ENCODE assay signal across 8 cellular contexts in genomic region chr5:163504091-163504931, GRCh38. TPM values are rescaled to one million over a fixed set of nuclear protein-coding genes. Genes with fewer than 3 reads are reported as not detected.
A peak's percentile ranks its signal among the peaks of the same experiment; 100 is the strongest.
DNase-seq lines count a peak whose midpoint lies in the region; TF ChIP-seq lines count a peak whose summit lies in the region.

No MANE protein-coding gene starts in this region.

- H3K4me1 ChIP-seq in spleen: peaks cover 18 to 61% (median 48%) of the 10 kb centered on the region in 6 donors

- peak in 13 of 14 donors; percentile 6 to 71 (median 46) for DNase-seq in C1 segment of cervical spinal cord (lab: John Stamatoyannopoulos, UW)
- DNase-seq in HT1080 (ENCODE audit: low read depth): peak; percentile 56
- peak in 3 of 5 experiments; percentile 20 to 87 (median 23) for DNase-seq in T-helper 2 cell
- DNase-seq in caudate nucleus (lab: John Stamatoyannopoulos, UW): peak in 47 of 61 donors; percentile 1 to 68 (median 22)
- DNase-seq in kidney epithelial cell (ENCODE audit: low read depth): no peak
- DNase-seq in spleen: peak; percentile 80
- no peak for DNase-seq in GM10266 (ENCODE audit: extremely low spot score)
- DNase-seq in T-helper 9 cell: no peak

- intact Hi-C loops in spleen (cut with DNase I; ENCODE audit: low total_unique reads): no loop called here

- TF ChIP-seq POLR2A in spleen (IDR thresholded peaks at IDR 0.05): no peak

- H3K27ac ChIP-seq in caudate nucleus (ENCODE audit: low read depth, low read length): peak overlapping the region; percentile 82
- H3K27ac ChIP-seq in spleen: peak overlapping the region; percentile 97 to 100 (median 98)

- H3K36me3 ChIP-seq in kidney epithelial cell (ENCODE audit: control insufficient read depth, insufficient read depth, low read length): no peaks in the 10 kb centered on the region
- no peaks in the 10 kb centered on the region for H3K36me3 ChIP-seq in spleen

- H3K4me3 ChIP-seq in kidney epithelial cell (ENCODE audit: low read depth, low read length): peak overlapping the region; percentile 82
- H3K4me3 ChIP-seq in spleen: peak overlapping the region; percentile 42 to 87 (median 64)

- 1% methylated on average over 26 of the region's 26 CpGs for WGBS in spleen, 5 donors

- no peak for TF ChIP-seq CTCF in kidney epithelial cell (IDR thresholded peaks at IDR 0.05; ENCODE audit: insufficient read depth, low read length, poor library complexity, severe bottlenecking)
- no peak for TF ChIP-seq CTCF in spleen (IDR thresholded peaks at IDR 0.05 in 8 of 11, conservative IDR thresholded peaks at IDR 0.05 in 3 of 11)
- TF ChIP-seq CTCF in GM10266 (IDR thresholded peaks at IDR 0.05; ENCODE audit: control insufficient read depth, insufficient read depth, low read depth, missing control alignments): no peak

- H3K9me3 ChIP-seq in spleen: no peaks in the 10 kb centered on the region

- H3K27me3 ChIP-seq in kidney epithelial cell (ENCODE audit: control insufficient read depth, insufficient read depth, low read length) (no peaks in the 10 kb centered on the region), spleen (replicated peaks in 1 of 7) (no peaks in the 10 kb centered on the region)

RNA-seq across cellular contexts. Expression of gene MAT2B, which starts 1.1 kb away (rescaled TPM):
- total RNA-seq in HT1080 (2014; rRNA removed; shearing (Covaris generic)): 37.5 and 63.4 TPM in 2 replicates
- 76.6 and 86.5 TPM in 2 replicates for polyA plus RNA-seq in HT1080 (2015; cell fraction: cytosol; rRNA removed)
- polyA plus RNA-seq in HT1080 (2015; cell fraction: nucleus; rRNA removed): 43.5 and 45.5 TPM in 2 replicates
- total RNA-seq in kidney epithelial cell (55.5 and 61.1 TPM in 2 replicates), spleen (100 to 1,000 TPM in 2 of 7 donors, 10 to 100 TPM in 5; 70.8 to 110 (median 97.6) TPM)
- 10 to 100 TPM; 61.6 to 90.4 (median 85.7) TPM for polyA plus RNA-seq in spleen

RNA-seq across cellular contexts. Expression of gene HMMR, which starts 43.9 kb away (rescaled TPM):
- total RNA-seq in HT1080 (2014; rRNA removed; shearing (Covaris generic)): 67.6 and 71.2 TPM in 2 replicates
- 57.2 and 65.5 TPM in 2 replicates for polyA plus RNA-seq in HT1080 (2015; cell fraction: cytosol; rRNA removed)
- polyA plus RNA-seq in HT1080 (2015; cell fraction: nucleus; rRNA removed): 134 and 140 TPM in 2 replicates
- total RNA-seq in kidney epithelial cell: 7.1 and 11.2 TPM in 2 replicates
- total RNA-seq in spleen: 10 to 100 TPM in 1 of 7 donors, 1 to 10 TPM in 6; 1.7 to 10.4 (median 3.7) TPM
- 1 to 10 TPM in 2 of 3 donors, under 1 TPM in 1; 0.65 to 4.4 (median 2.0) TPM for polyA plus RNA-seq in spleen

RNA-seq across cellular contexts. Expression of gene NUDCD2, which starts 44.4 kb away (rescaled TPM):
- total RNA-seq in HT1080 (2014; rRNA removed; shearing (Covaris generic)): 23.2 and 27.6 TPM in 2 replicates
- 11.1 and 14.0 TPM in 2 replicates for polyA plus RNA-seq in HT1080 (2015; cell fraction: cytosol; rRNA removed)
- 13.9 and 15.8 TPM in 2 replicates for polyA plus RNA-seq in HT1080 (2015; cell fraction: nucleus; rRNA removed)
- total RNA-seq in kidney epithelial cell: 3.8 and 5.4 TPM in 2 replicates
- 10 to 100 TPM in 6 of 7 donors, 1 to 10 TPM in 1; 7.6 to 25.9 (median 16.6) TPM for total RNA-seq in spleen
- polyA plus RNA-seq in spleen: 1 to 10 TPM; 5.8 to 9.9 (median 9.7) TPM

Comparison
In these comparisons a context has a peak if more than half of its experiments do, and no peak if none do; other contexts are left out.
1. DNase-seq: peak in C1 segment of cervical spinal cord (13 of 14), HT1080 (single experiment), T-helper 2 cell (3 of 5), caudate nucleus (47 of 61) and spleen (single experiment); none in kidney epithelial cell (single experiment), GM10266 (single experiment) and T-helper 9 cell (single experiment).